Comparison of ENCODE assay signal across 24 cellular contexts in the genomic region with DNA sequence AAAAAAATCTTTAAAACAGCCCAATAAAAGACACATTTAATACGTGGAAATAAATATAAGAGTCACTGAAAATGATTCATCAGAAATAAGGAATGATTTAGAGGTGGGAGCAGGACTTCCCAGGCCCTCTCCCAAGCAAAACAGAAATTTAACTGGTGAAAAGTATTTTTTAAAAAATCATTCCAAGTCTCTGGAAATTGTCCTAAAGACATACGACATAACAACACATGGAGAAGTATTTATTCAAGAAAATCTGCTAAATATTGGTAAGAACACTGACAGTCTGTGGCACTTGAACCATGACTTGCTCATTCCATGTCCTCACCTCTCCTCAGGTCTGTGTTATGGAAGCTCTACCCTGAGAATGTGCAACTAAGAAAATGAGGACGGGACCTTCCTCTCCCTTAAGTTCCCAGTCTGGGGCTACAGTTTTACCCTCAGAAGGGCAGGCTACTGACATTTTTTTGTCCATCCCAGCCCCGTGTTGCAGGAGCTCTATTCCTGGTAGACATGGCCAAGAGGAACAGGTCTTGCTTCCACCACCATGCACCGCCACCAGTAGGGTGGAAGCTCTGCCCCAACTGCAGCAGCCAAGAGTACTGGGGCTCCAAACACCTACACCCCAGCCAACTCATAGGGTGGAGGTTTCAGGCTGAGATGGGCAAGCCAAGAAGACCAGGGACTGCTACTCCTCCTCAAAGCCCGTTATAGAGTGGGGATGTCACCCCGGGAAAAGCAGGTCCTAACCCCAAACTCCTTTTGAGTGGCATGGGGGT.
"Had no signal": no experiment of that assay in that cellular context is flagged by ENCODE, and none has a peak within 500 bp of the region (broad histone marks: within the 10 kb centered on the region; RNA-seq: fewer than 3 reads in every experiment).

No MANE protein-coding gene starts in this region.

- H3K27ac Mint-ChIP-seq: activated naive CD8-positive, alpha-beta T cell treated with anti-CD3 and anti-CD28 coated beads for 36 hours; activated T-helper 2 cell treated with anti-CD3 and anti-CD28 coated beads, Interferon-gamma antibody, Interleukin-2, Interleukin-4, amounts not matched to agents 10 μg/mL and 5 μg/mL and 100 μg/mL, durations not matched to agents 14 hours and 24 hours and 36 hours; effector memory CD8-positive, alpha-beta T cell; immature natural killer cell; natural killer cell treated with Interleukin-12 subunit alpha and Interleukin-12 subunit beta and Interleukin-15 and Interleukin-18, amount 100 ng/mL, for 72 hours; stimulated activated naive B cell treated with anti-CD40 and anti-IgM and Interleukin-4, amounts not matched to agents 10 μg/mL and 1 μg/mL and 100 μg/mL, for 72 hours; T-helper 1 cell treated with Interleukin-12 subunit alpha and Interleukin-12 subunit beta and Interleukin-4 antibody, amounts not matched to agents 30 μg/mL and 1 μg/mL, for 36 hours; type B pancreatic cell; WTC11 had no signal

- H3K4me1 Mint-ChIP-seq: activated naive CD8-positive, alpha-beta T cell treated with anti-CD3 and anti-CD28 coated beads for 36 hours; immature natural killer cell; stimulated activated naive B cell treated with anti-CD40 and anti-IgM and Interleukin-4, amounts not matched to agents 10 μg/mL and 1 μg/mL and 100 μg/mL, for 72 hours; WTC11 had no signal

- H3K4me3 ChIP-seq: gastroesophageal sphincter, left lung, ovary, right lobe of liver, smooth muscle cell, testis had no signal

- H3K4me3 Mint-ChIP-seq: activated naive CD8-positive, alpha-beta T cell treated with anti-CD3 and anti-CD28 coated beads for 36 hours; activated T-cell treated with anti-CD3 and anti-CD28 coated beads, Interleukin-2, amount 50 U/mL, for 4 hours; effector memory CD8-positive, alpha-beta T cell; immature natural killer cell; natural killer cell treated with Interleukin-12 subunit alpha and Interleukin-12 subunit beta and Interleukin-15 and Interleukin-18, amount 100 ng/mL, for 72 hours; stimulated activated naive B cell treated with anti-CD40 and anti-IgM and Interleukin-4, amounts not matched to agents 10 μg/mL and 1 μg/mL and 100 μg/mL, for 72 hours; T-helper 1 cell treated with Interleukin-12 subunit alpha and Interleukin-12 subunit beta and Interleukin-4 antibody, amounts not matched to agents 30 μg/mL and 1 μg/mL, for 36 hours; type B pancreatic cell; WTC11 had no signal

- H3K36me3 ChIP-seq: left lung, ovary, right lobe of liver had no signal

- H3K9me3 ChIP-seq: right lobe of liver, testis had no signal

- ATAC-seq: activated T-cell treated with anti-CD3 and anti-CD28 coated beads, Interleukin-2, amount 50 U/mL, for 4 hours; effector memory CD8-positive, alpha-beta T cell; esophagus mucosa; gastroesophageal sphincter; left lung; natural killer cell treated with Interleukin-12 subunit alpha and Interleukin-12 subunit beta and Interleukin-15 and Interleukin-18, amount 100 ng/mL, for 72 hours; stimulated activated naive B cell treated with anti-CD40 and anti-IgM and Interleukin-4, amounts not matched to agents 10 μg/mL and 1 μg/mL and 100 μg/mL, for 72 hours; WTC11 had no signal

- DNase-seq: activated CD4-positive, alpha-beta T cell treated with anti-CD3 and anti-CD28 coated beads, Interleukin-2, amount 50 U/mL, for 48 hours; activated CD8-positive, alpha-beta memory T cell treated with anti-CD3 and anti-CD28 coated beads, Interleukin-2, amount 50 U/mL, for 48 hours; activated naive CD4-positive, alpha-beta T cell; activated naive CD8-positive, alpha-beta T cell treated with anti-CD3 and anti-CD28 coated beads for 36 hours; activated T-cell treated with anti-CD3 and anti-CD28 coated beads, Interleukin-2, amount 50 U/mL, for 4 hours; effector memory CD8-positive, alpha-beta T cell; immature natural killer cell; kidney glomerular epithelial cell; left lung; ovary; right lobe of liver; stimulated activated CD4-positive, alpha-beta T cell treated with anti-CD3 and anti-CD28 coated beads, Interleukin-15, amount 100 ng/mL, for 24 hours; stimulated activated naive B cell treated with anti-CD40 and anti-IgM and Interleukin-4, amounts not matched to agents 10 μg/mL and 1 μg/mL and 100 μg/mL, for 72 hours; T1000; testis had no signal

- H3K4me1 ChIP-seq: gastroesophageal sphincter, left lung, right lobe of liver, testis had no signal

- H3K27me3 Mint-ChIP-seq: activated naive CD8-positive, alpha-beta T cell treated with anti-CD3 and anti-CD28 coated beads for 36 hours; effector memory CD8-positive, alpha-beta T cell; natural killer cell treated with Interleukin-12 subunit alpha and Interleukin-12 subunit beta and Interleukin-15 and Interleukin-18, amount 100 ng/mL, for 72 hours; stimulated activated naive B cell treated with anti-CD40 and anti-IgM and Interleukin-4, amounts not matched to agents 10 μg/mL and 1 μg/mL and 100 μg/mL, for 72 hours; type B pancreatic cell had no signal

- H3K27me3 ChIP-seq: gastroesophageal sphincter, left lung, ovary, right lobe of liver, testis had no signal

- H3K27ac ChIP-seq: gastroesophageal sphincter, left lung, ovary, right lobe of liver, testis had no signal

- H3K4me2 ChIP-seq: smooth muscle cell had no signal

- FAIRE-seq: endothelial cell of umbilical vein had no signal
